Comparison of ENCODE assay signal across 22 cellular contexts in the genomic region with DNA sequence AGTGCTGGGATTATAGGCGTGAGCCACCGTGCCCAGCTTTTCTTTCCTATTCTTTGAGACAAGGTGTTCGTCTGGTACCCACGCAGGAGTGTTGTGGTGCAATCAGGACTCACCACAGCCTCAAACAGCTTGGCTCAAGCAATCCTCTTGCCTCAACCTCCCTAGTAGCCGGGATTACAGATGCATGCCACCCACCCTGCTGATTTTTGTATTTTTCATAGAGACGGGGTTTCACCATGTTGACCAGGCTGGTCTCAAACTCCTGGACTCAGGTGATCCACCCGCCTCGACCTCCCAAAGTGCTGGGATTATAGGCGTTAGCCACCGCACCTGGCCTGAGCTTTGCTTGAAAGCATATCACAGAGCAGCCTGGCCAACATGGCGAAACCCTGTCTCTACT. TPM values are rescaled to one million over a fixed set of nuclear protein-coding genes. Genes with fewer than 3 reads are reported as not detected.
"Had no signal": no experiment of that assay in that cellular context is flagged by ENCODE, and none has a peak within 500 bp of the region (broad histone marks: within the 10 kb centered on the region; RNA-seq: fewer than 3 reads in every experiment).

No MANE protein-coding gene starts in this region.

- DNase-seq: activated B cell treated with CpG ODN at 0.5 μM for 24 hours; activated CD4-positive, alpha-beta T cell treated with anti-CD3 and anti-CD28 coated beads for 4 hours; activated CD8-positive, alpha-beta T cell treated with anti-CD3 and anti-CD28 coated beads, Interleukin-2, amount 10 ng/mL, durations not matched to agents 7 days and 5 days; activated naive CD4-positive, alpha-beta T cell treated with anti-CD3 and anti-CD28 coated beads for 36 hours; anterior cingulate cortex; body of pancreas; dermis blood vessel endothelial cell; effector CD8-positive, alpha-beta T cell; erythroblast; foreskin keratinocyte; lower lobe of right lung; stimulated activated CD4-positive, alpha-beta T cell treated with anti-CD3 and anti-CD28 coated beads, Interleukin-4, amount 100 ng/mL, for 1 hour; stimulated activated naive CD8-positive, alpha-beta T cell treated with anti-CD3 and anti-CD28 coated beads, Interleukin-15, Interleukin-2, amounts not matched to agents 100 U/mL and 50 U/mL, for 24 hours; T-cell; upper lobe of left lung had no signal

- H3K27ac Mint-ChIP-seq: activated B cell treated with CpG ODN at 0.5 μM for 24 hours; activated naive CD4-positive, alpha-beta T cell treated with anti-CD3 and anti-CD28 coated beads for 36 hours; activated T-helper 17 cell treated with anti-CD3 and anti-CD28 coated beads, Interleukin-2, amount 50 U/mL, for 72 hours; neural progenitor cell; T-cell had no signal

- H3K9me3 ChIP-seq: body of pancreas, lower lobe of right lung, upper lobe of left lung had no signal

- H3K27ac ChIP-seq: body of pancreas, cardiac muscle cell, foreskin keratinocyte, lower lobe of right lung, neural progenitor cell, upper lobe of left lung had no signal

- H3K4me1 ChIP-seq: body of pancreas, foreskin keratinocyte, lower lobe of right lung, neural progenitor cell, upper lobe of left lung had no signal

- H3K36me3 ChIP-seq: cardiac muscle cell, lower lobe of right lung, neural progenitor cell, upper lobe of left lung had no signal

- H3K36me3 Mint-ChIP-seq: neural progenitor cell, T-cell had no signal

- H3K9me3 Mint-ChIP-seq: activated naive CD4-positive, alpha-beta T cell treated with anti-CD3 and anti-CD28 coated beads for 36 hours had no signal

- H3K27me3 ChIP-seq: body of pancreas, cardiac muscle cell, foreskin keratinocyte, neural progenitor cell, upper lobe of left lung had no signal

- ATAC-seq: activated CD8-positive, alpha-beta T cell treated with anti-CD3 and anti-CD28 coated beads, Interleukin-2, amount 10 ng/mL, durations not matched to agents 7 days and 5 days; activated T-helper 17 cell treated with anti-CD3 and anti-CD28 coated beads, Interleukin-2, amount 50 U/mL, for 72 hours; body of pancreas; foreskin keratinocyte; lower lobe of right lung; naive thymus-derived CD4-positive, alpha-beta T cell; stimulated activated naive CD8-positive, alpha-beta T cell treated with anti-CD3 and anti-CD28 coated beads, Interleukin-15, Interleukin-2, amounts not matched to agents 100 U/mL and 50 U/mL, for 24 hours; T-cell had no signal

- H3K4me3 Mint-ChIP-seq: activated B cell treated with CpG ODN at 0.5 μM for 24 hours; activated CD8-positive, alpha-beta T cell treated with anti-CD3 and anti-CD28 coated beads, Interleukin-2, amount 10 ng/mL, durations not matched to agents 7 days and 5 days; activated naive CD4-positive, alpha-beta T cell treated with anti-CD3 and anti-CD28 coated beads for 36 hours; activated T-helper 17 cell treated with anti-CD3 and anti-CD28 coated beads, Interleukin-2, amount 50 U/mL, for 72 hours; neural progenitor cell had no signal

- H3K4me3 ChIP-seq: body of pancreas, cardiac muscle cell, lower lobe of right lung, neural progenitor cell, upper lobe of left lung had no signal

RNA-seq across cellular contexts. Expression of a gene that starts 1.5 kb away (rescaled TPM):
- total RNA-seq: activated B cell treated with CpG ODN at 0.5 μM for 24 hours, body of pancreas, cardiac muscle cell, cerebellum, dermis blood vessel endothelial cell, foreskin keratinocyte, glomerular endothelial cell, renal cortical epithelial cell had no signal

RNA-seq across cellular contexts. Expression of a gene that starts 54.6 kb away (rescaled TPM):
- total RNA-seq: activated B cell treated with CpG ODN at 0.5 μM for 24 hours; activated CD8-positive, alpha-beta T cell treated with anti-CD3 and anti-CD28 coated beads, Interleukin-2, amount 10 ng/mL, durations not matched to agents 7 days and 5 days; dermis blood vessel endothelial cell; foreskin keratinocyte; glomerular endothelial cell; renal cortical epithelial cell had no signal
